ENCODE assay signal across 20 cellular contexts in the genomic region with DNA sequence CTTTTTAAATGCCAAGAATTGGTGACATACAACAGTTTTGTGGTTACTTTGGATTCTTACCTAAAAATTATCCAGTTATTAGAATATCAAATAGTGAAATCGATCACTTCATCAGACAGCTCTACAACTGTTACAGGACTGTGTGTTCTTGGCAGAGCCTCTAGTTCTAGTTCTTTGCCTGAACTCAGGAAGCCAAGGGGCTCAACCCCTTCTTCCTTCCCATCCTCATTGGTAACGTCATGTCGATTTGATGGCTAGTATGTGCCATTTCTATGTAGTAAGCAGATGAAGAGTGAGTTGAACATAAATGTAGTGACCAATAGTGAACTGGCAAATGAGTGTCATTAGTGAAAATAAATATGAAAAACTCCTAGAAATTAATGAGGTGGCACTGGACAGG. TPM values are rescaled to one million over a fixed set of nuclear protein-coding genes. Genes with fewer than 3 reads are reported as not detected.
A peak's percentile ranks its signal among the peaks of the same experiment; 100 is the strongest.
DNase-seq lines count a peak whose midpoint lies in the region; ATAC-seq, FAIRE-seq and TF ChIP-seq lines count a peak whose summit lies in the region.
"Had no signal": no experiment of that assay in that cellular context is flagged by ENCODE, and none has a peak within 500 bp of the region (broad histone marks: within the 10 kb centered on the region; RNA-seq: fewer than 3 reads in every experiment).

No MANE protein-coding gene starts in this region.

- dilution Hi-C loops in endothelial cell of umbilical vein (cut with MboI; ENCODE audit: extremely low pct_ligation_motif_present, low sequenced_read_pairs): no loop called here

- no peak overlapping the region for H3K4me3 ChIP-seq in A549
- H3K4me3 ChIP-seq in endothelial cell of umbilical vein (replicated peaks in 1 of 3; ENCODE audit: insufficient read depth in 1 of 3, low read depth in 1 of 3, low read length in 3 of 3): no peak overlapping the region
- no peak overlapping the region for H3K4me3 ChIP-seq in gastroesophageal sphincter

- H2AFZ ChIP-seq in endothelial cell of umbilical vein (ENCODE audit: low read depth, low read length): no peak overlapping the region

- no peak for ATAC-seq in A549
- no peak for ATAC-seq in gastroesophageal sphincter

- intact Hi-C loops in endothelial cell of umbilical vein (cut with micrococcal nuclease): no loop called here

- H4K20me1 ChIP-seq in endothelial cell of umbilical vein (replicated peaks; ENCODE audit: control insufficient read depth, extremely low read depth, insufficient read depth, low read length): no peaks in the 10 kb centered on the region

- no peak for TF ChIP-seq RAD21 in A549 (conservative IDR thresholded peaks at IDR 0.05 in 1 of 2, IDR thresholded peaks at IDR 0.05 in 1 of 2)

- peak overlapping the region; percentile 19 to 70; a peak in 2 of 6 replicates for H3K27ac ChIP-seq in A549
- H3K27ac ChIP-seq in endothelial cell of umbilical vein (ENCODE audit: insufficient read depth, low read depth, low read length): no peak overlapping the region
- no peak overlapping the region for H3K27ac ChIP-seq in gastroesophageal sphincter

- no peaks in the 10 kb centered on the region for H3K9me1 ChIP-seq in endothelial cell of umbilical vein (replicated peaks; ENCODE audit: control insufficient read depth, extremely low read depth, insufficient read depth, low read length)

- TF ChIP-seq EP300 in A549 (IDR thresholded peaks at IDR 0.05) (no peak), gastroesophageal sphincter (IDR thresholded peaks at IDR 0.05) (no peak)

- H3K4me2 ChIP-seq in A549 (no peak overlapping the region), endothelial cell of umbilical vein (ENCODE audit: insufficient read depth, low read length) (no peak overlapping the region)

- H3K36me3 ChIP-seq in endothelial cell of umbilical vein (ENCODE audit: control insufficient read depth in 2 of 2, extremely low read depth in 1 of 2, insufficient read depth in 2 of 2, low read length in 2 of 2) (no peaks in the 10 kb centered on the region), gastroesophageal sphincter (no peaks in the 10 kb centered on the region)

- no peaks in the 10 kb centered on the region for H3K79me2 ChIP-seq in endothelial cell of umbilical vein (ENCODE audit: control insufficient read depth, insufficient read depth, low read length)

- no peak for TF ChIP-seq POLR2A in A549 (IDR thresholded peaks at IDR 0.05; ENCODE audit: low read length)
- TF ChIP-seq POLR2A in endothelial cell of umbilical vein (IDR thresholded peaks at IDR 0.05; ENCODE audit: low read depth, low read length): no peak
- no peak for TF ChIP-seq POLR2A in gastroesophageal sphincter (IDR thresholded peaks at IDR 0.05)

- POLR2A ChIA-PET in A549 (lab: Yijun Ruan, JAX): no interaction called here
- POLR2A ChIA-PET in endothelial cell of umbilical vein (lab: Charles Lee): no interaction called here

- no peak for DNase-seq in A549 (ENCODE audit: low read depth in 1 of 2, low spot score in 1 of 2)
- peak; percentile 46 for DNase-seq in dermis blood vessel endothelial cell
- peak; percentile 49 for DNase-seq in endothelial cell of umbilical vein (ENCODE audit: low read depth, low spot score)
- no peak for DNase-seq in NCI-H128 (lab: John Stamatoyannopoulos, UW; ENCODE audit: unreplicated experiment)
- no peak for DNase-seq in NCI-H2107 treated with DMSO at 0.1 percent for 48 hours (lab: John Stamatoyannopoulos, UW; ENCODE audit: unreplicated experiment)
- DNase-seq: 8988T; C1 segment of cervical spinal cord; Calu3; CD4-positive, alpha-beta memory T cell; COR-L47; DMS53; DMS79 treated with DMSO at 0.1 percent for 48 hours; GF-D8; GOT3; H7; HCEC 1CT had no signal

- BruUV-seq in endothelial cell of umbilical vein (replicated peaks; lab: Mats Ljungman, UMichigan): no TSS peak

- no peak overlapping the region for H3K9ac ChIP-seq in endothelial cell of umbilical vein (replicated peaks; ENCODE audit: extremely low read depth, insufficient read depth, low read length)

- H3K27me3 ChIP-seq in endothelial cell of umbilical vein (ENCODE audit: control insufficient read depth in 2 of 2, insufficient read depth in 2 of 2, low read length in 2 of 2) (peaks cover 17 to 23% of the 10 kb centered on the region in 2 experiments), gastroesophageal sphincter (no peaks in the 10 kb centered on the region)

- H3K9me3 ChIP-seq in A549 (no peaks in the 10 kb centered on the region), endothelial cell of umbilical vein (replicated peaks; ENCODE audit: control insufficient read depth, insufficient read depth, low read length) (no peaks in the 10 kb centered on the region), gastroesophageal sphincter (no peaks in the 10 kb centered on the region)

- FAIRE-seq in A549 (lab: Jason Lieb, UNC): no peak
- no peak for FAIRE-seq in endothelial cell of umbilical vein (lab: Jason Lieb, UNC)
- FAIRE-seq: GM12891, GM18507 had no signal

- CTCF ChIA-PET in A549 (lab: Yijun Ruan, JAX) (no interaction called here), endothelial cell of umbilical vein (lab: Charles Lee) (interaction anchor here (1.1 to 1.8 kb wide), 3 partner anchors 15 to 198 kb away, joined by 3 to 5 read pairs (median 4); no protein-coding TSS in a partner anchor)

- WGBS in A549 (ENCODE audit: missing lambda C conversion rate): 63% methylated on average over 3 of the region's 3 CpGs
- WGBS in gastroesophageal sphincter (ENCODE audit: low coverage in 1 of 2), 2 donors: 74 to 89% methylated on average over 3 of the region's 3 CpGs

- no peak for TF ChIP-seq CTCF in A549 (IDR thresholded peaks at IDR 0.05)
- no peak for TF ChIP-seq CTCF in endothelial cell of umbilical vein (IDR thresholded peaks at IDR 0.05; ENCODE audit: extremely low read depth in 1 of 2, insufficient read depth in 1 of 2, low read depth in 1 of 2, low read length in 2 of 2)
- no peak for TF ChIP-seq CTCF in gastroesophageal sphincter (IDR thresholded peaks at IDR 0.05)

- H3K4me1 ChIP-seq in A549 (peaks cover 70% of the 10 kb centered on the region), endothelial cell of umbilical vein (ENCODE audit: control insufficient read depth, extremely low read depth, insufficient read depth, low read length) (no peaks in the 10 kb centered on the region), gastroesophageal sphincter (peaks cover 0 to 4% (median 0%) of the 10 kb centered on the region in 3 donors)

TF ChIP-seq in A549, 52 proteins besides CTCF, POLR2A, EP300 and RAD21:
- TF ChIP-seq RFX5 (IDR thresholded peaks at IDR 0.05): no peak
- TF ChIP-seq KDM1A (IDR thresholded peaks at IDR 0.05; ENCODE audit: low read depth): no peak
- no peak for TF ChIP-seq JUN (IDR thresholded peaks at IDR 0.05)
- TF ChIP-seq TP53 (CRISPR knock-in tag; IDR thresholded peaks at IDR 0.05): no peak
- TF ChIP-seq FOSL2 (IDR thresholded peaks at IDR 0.05): no peak
- no peak for TF ChIP-seq FOSL2 (CRISPR knock-in tag; IDR thresholded peaks at IDR 0.05)
TF ChIP-seq in A549: peak in this region for 0.

TF ChIP-seq in endothelial cell of umbilical vein, 7 proteins besides CTCF, POLR2A, EP300 and RAD21:
- TF ChIP-seq GATA2 (IDR thresholded peaks at IDR 0.05; ENCODE audit: insufficient read depth, insufficient read length, low read depth, low read length): no peak
- no peak for TF ChIP-seq FOS (IDR thresholded peaks at IDR 0.05; ENCODE audit: borderline replicate concordance, insufficient read depth, low read length)
- no peak for TF ChIP-seq JUN (IDR thresholded peaks at IDR 0.05; ENCODE audit: borderline replicate concordance, insufficient read depth, insufficient read length, low read depth)
- TF ChIP-seq EZH2 (IDR thresholded peaks at IDR 0.05; ENCODE audit: borderline replicate concordance, low read depth, low read length, severe bottlenecking): no peak
- TF ChIP-seq MYC (IDR thresholded peaks at IDR 0.05; ENCODE audit: low read depth, low read length): no peak
- TF ChIP-seq POLR2AphosphoS5 (IDR thresholded peaks at IDR 0.05; ENCODE audit: insufficient read depth, low read depth, low read length): no peak
TF ChIP-seq in endothelial cell of umbilical vein: peak in this region for 0.

RNA-seq across cellular contexts. Expression of gene LIMCH1, which starts 59.4 kb away (rescaled TPM):
- polyA plus RNA-seq in A549 (2011; rRNA removed) (88.9 and 96.6 TPM in 2 replicates), A549 (2017; fragmentation: RNase III; extraction: RNeasy Plus Mini Kit Qiagen cat#74134 plus additional on column Dnase treatment) (51.6 to 53.9 TPM (median 52.9 TPM) in 3 replicates), endothelial cell of umbilical vein (10.0 and 14.3 TPM in 2 replicates)
- 23.0 and 23.6 TPM in 2 replicates for polyA plus RNA-seq in A549 (2012; cell fraction: cytosol; rRNA removed)
- 111 and 136 TPM in 2 replicates for polyA plus RNA-seq in A549 (2012; cell fraction: nucleus; rRNA removed)
- polyA minus RNA-seq in A549 (2011; rRNA and poly(A)+ RNA removed): 103 and 125 TPM in 2 replicates
- total RNA-seq in dermis blood vessel endothelial cell (44.5 and 53.8 TPM in 2 replicates), endothelial cell of umbilical vein (18.6 and 32.8 TPM in 2 replicates), gastroesophageal sphincter (10 to 100 TPM in 3 of 4 donors, 1 to 10 TPM in 1; 9.8 to 82.9 (median 63.1) TPM)
- polyA plus RNA-seq in endothelial cell of umbilical vein (2011; cell fraction: cytosol; rRNA removed): 8.1 and 8.4 TPM in 2 replicates
- polyA plus RNA-seq in endothelial cell of umbilical vein (2011; cell fraction: nucleus; rRNA removed): 73.9 and 103 TPM in 2 replicates
- polyA plus RNA-seq in endothelial cell of umbilical vein (2012): 5.1 and 6.4 TPM in 2 replicates
- polyA minus RNA-seq in endothelial cell of umbilical vein: 36.1 and 37.3 TPM in 2 replicates
- 36.4 TPM for polyA minus RNA-seq in endothelial cell of umbilical vein (2011; cell fraction: cytosol; rRNA and poly(A)+ RNA removed)
- 54.3 and 70.0 TPM in 2 replicates for polyA minus RNA-seq in endothelial cell of umbilical vein (2011; cell fraction: nucleus; rRNA and poly(A)+ RNA removed)
- total RNA-seq: CD4-positive, alpha-beta memory T cell; G401 had no signal
- polyA plus RNA-seq: CD4-positive, alpha-beta memory T cell had no signal

Comparison
In these comparisons a context has a peak if more than half of its experiments do, and no peak if none do; other contexts are left out.
1. DNase-seq: peak in dermis blood vessel endothelial cell (single experiment) and endothelial cell of umbilical vein (single experiment); none in A549 (0 of 2), NCI-H128 (single experiment) and NCI-H2107 treated with DMSO at 0.1 percent for 48 hours (single experiment).
2. H3K27ac ChIP-seq: peak in A549 (2 of 2); none in endothelial cell of umbilical vein (single experiment) and gastroesophageal sphincter (0 of 4).